7 cellular contexts compared by ENCODE assay signal in the genomic region with DNA sequence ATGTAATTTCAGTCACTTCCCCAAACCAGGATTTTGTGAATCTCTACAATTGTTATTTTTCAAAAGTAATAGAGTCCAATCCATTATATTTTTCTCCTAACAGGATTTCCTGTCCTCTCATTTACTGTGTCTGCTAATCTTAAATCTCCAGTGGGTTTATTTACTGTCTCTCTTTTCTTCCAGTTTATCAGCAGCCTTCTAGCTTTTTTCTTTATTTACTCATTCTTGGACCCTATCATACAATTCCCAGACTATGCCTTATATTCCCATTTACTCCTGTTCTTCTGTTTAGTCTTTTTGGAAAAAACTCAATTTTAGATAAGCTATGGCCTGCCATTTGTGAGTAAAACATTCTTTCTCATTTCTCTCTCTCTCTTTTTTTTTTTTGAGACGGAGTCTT.
"Had no signal": no experiment of that assay in that cellular context is flagged by ENCODE, and none has a peak within 500 bp of the region (broad histone marks: within the 10 kb centered on the region; RNA-seq: fewer than 3 reads in every experiment).

No MANE protein-coding gene starts in this region.

- H3K4me1 ChIP-seq: HAP-1 had no signal

- H3K4me3 Mint-ChIP-seq: HFFc6, IgD-negative memory B cell had no signal

- H3K27ac Mint-ChIP-seq: HFFc6, IgD-negative memory B cell had no signal

- H3K9ac ChIP-seq: GM23248 had no signal

- H3K4me1 Mint-ChIP-seq: IgD-negative memory B cell had no signal

- H3K4me3 ChIP-seq: GM23248, HAP-1 had no signal

- H3K36me3 ChIP-seq: HAP-1 had no signal

- DNase-seq: GM23248, GOT3, H7, HFFc6 had no signal

- H3K36me3 Mint-ChIP-seq: IgD-negative memory B cell had no signal

- H3K9me3 ChIP-seq: HAP-1 had no signal

- H2AFZ ChIP-seq: GM23248 had no signal

- H3K27me3 Mint-ChIP-seq: IgD-negative memory B cell had no signal

- H3K27ac ChIP-seq: GM23248, HL-60 had no signal
